ENCODE assay signal across 8 cellular contexts in genomic region chr9:129610473-129611301, GRCh38. TPM values are rescaled to one million over a fixed set of nuclear protein-coding genes. Genes with fewer than 3 reads are reported as not detected.
A peak's percentile ranks its signal among the peaks of the same experiment; 100 is the strongest.
DNase-seq lines count a peak whose midpoint lies in the region; ATAC-seq, FAIRE-seq and TF ChIP-seq lines count a peak whose summit lies in the region.

No MANE protein-coding gene starts in this region.

- TF ChIP-seq CTCF in KMS-11 (conservative IDR thresholded peaks at IDR 0.05; ENCODE audit: low read depth, low read length) (peak; percentile 87), heart left ventricle (IDR thresholded peaks at IDR 0.05) (peak; percentile 66 to 98 (median 91))

- H3K27me3 ChIP-seq in KMS-11 (ENCODE audit: insufficient read depth, low read depth) (no peaks in the 10 kb centered on the region), adipocyte (replicated peaks; ENCODE audit: control insufficient read depth, insufficient read depth, low read length) (no peaks in the 10 kb centered on the region), heart left ventricle (no peaks in the 10 kb centered on the region)

- peak in 1 of 2 donors; percentile 41 for TF ChIP-seq POLR2A in heart left ventricle (IDR thresholded peaks at IDR 0.05)

- no peaks in the 10 kb centered on the region for H3K79me2 ChIP-seq in KMS-11 (ENCODE audit: insufficient read depth, low read depth)

- H3K27ac ChIP-seq in KMS-11 (peak overlapping the region; percentile 78), heart left ventricle (peak overlapping the region; percentile 29 to 98 (median 90))

- DNase-seq in SKM-1 treated with dmso at 0.1 percent for 144 hours (lab: John Stamatoyannopoulos, UW; ENCODE audit: unreplicated experiment) (peak; percentile 44), SKM-1 (lab: John Stamatoyannopoulos, UW; ENCODE audit: unreplicated experiment) (no peak), T-helper 1 cell (peak; percentile 41 to 72 (median 61)), adipocyte (ENCODE audit: low read depth) (peak; percentile 89), heart left ventricle (peak; percentile 82 to 92 (median 84)), posterior vena cava (ENCODE audit: low spot score) (peak; percentile 93), urothelium cell line (ENCODE audit: low spot score) (peak; percentile 81)

- peak overlapping the region; percentile 60 for H2AFZ ChIP-seq in KMS-11 (ENCODE audit: low read depth)

- H4K20me1 ChIP-seq in KMS-11 (ENCODE audit: insufficient read depth) = no peaks in the 10 kb centered on the region

- peak in 3 of 4 donors; percentile 12 to 66 (median 54) for ATAC-seq in heart left ventricle

- H3K4me2 ChIP-seq in KMS-11 = peak overlapping the region; percentile 78

- no peaks in the 10 kb centered on the region for H3K36me3 ChIP-seq in KMS-11 (ENCODE audit: insufficient read depth)
- no peaks in the 10 kb centered on the region for H3K36me3 ChIP-seq in adipocyte (ENCODE audit: control insufficient read depth, insufficient read depth, low read length, severe bottlenecking)
- no peaks in the 10 kb centered on the region for H3K36me3 ChIP-seq in heart left ventricle

- peaks cover 27% of the 10 kb centered on the region for H3K4me1 ChIP-seq in KMS-11 (ENCODE audit: low read depth, poor library complexity, severe bottlenecking)
- peaks cover 15% of the 10 kb centered on the region for H3K4me1 ChIP-seq in adipocyte (ENCODE audit: control insufficient read depth, insufficient read depth, low read length)
- H3K4me1 ChIP-seq in heart left ventricle = peaks cover 0 to 47% (median 39%) of the 10 kb centered on the region in 12 donors

- FAIRE-seq in urothelium cell line (lab: Jason Lieb, UNC) = no peak

- H3K9ac ChIP-seq in KMS-11 (peak overlapping the region; percentile 94), adipocyte (ENCODE audit: low read length) (peak overlapping the region; percentile 97)

- intact Hi-C loops in heart left ventricle (cut with DNase I) (loop anchor here (1.0 to 10.0 kb wide), 9 partner anchors 114 to 480 kb away; partner anchors contain the start of gene IER5L (in 1 of the 10)), posterior vena cava (cut with DNase I) (loop anchor here (1.0 to 10.0 kb wide), 3 partner anchors 276 to 478 kb away; no protein-coding TSS in a partner anchor)

- H3K9me3 ChIP-seq in adipocyte (ENCODE audit: control insufficient read depth, low read length) (no peaks in the 10 kb centered on the region), heart left ventricle (no peaks in the 10 kb centered on the region)

- H3K4me3 ChIP-seq in KMS-11 (IDR thresholded peaks at IDR 0.05; ENCODE audit: insufficient read depth, low read depth, low read length) = no peak overlapping the region
- H3K4me3 ChIP-seq in adipocyte (ENCODE audit: low read length) = peak overlapping the region; percentile 86
- peak overlapping the region; percentile 44 to 74 (median 66) for H3K4me3 ChIP-seq in heart left ventricle

- 0 to 1% (median 0%) methylated on average over 38 to 66 of the region's 66 CpGs for WGBS in heart left ventricle, 4 donors

RNA-seq across cellular contexts. Expression of gene C9orf50, which starts 10.2 kb away (rescaled TPM):
- total RNA-seq in heart left ventricle = not detected
- not detected for polyA plus RNA-seq in heart left ventricle
- total RNA-seq in posterior vena cava = not detected

RNA-seq across cellular contexts. Expression of gene NTMT1, which starts 15.3 kb away (rescaled TPM):
- 10 to 100 TPM; 39.0 to 76.7 (median 56.0) TPM for total RNA-seq in heart left ventricle
- polyA plus RNA-seq in heart left ventricle = 100 to 1,000 TPM in 1 of 2 donors, 10 to 100 TPM in 1; 87.7 to 111 TPM
- 10 to 100 TPM; 22.7 to 25.6 TPM for total RNA-seq in posterior vena cava

RNA-seq across cellular contexts. Expression of gene ASB6, which starts 31.3 kb away (rescaled TPM):
- total RNA-seq in heart left ventricle = 10 to 100 TPM in 5 of 9 donors, 1 to 10 TPM in 4; 7.5 to 22.5 (median 10.3) TPM
- 10 to 100 TPM in 1 of 2 donors, 1 to 10 TPM in 1; 8.2 to 17.2 TPM for polyA plus RNA-seq in heart left ventricle
- 10 to 100 TPM; 14.1 to 16.9 TPM for total RNA-seq in posterior vena cava

RNA-seq across cellular contexts. Expression of gene PRRX2, which starts 54.8 kb away (rescaled TPM):
- total RNA-seq in heart left ventricle (1 to 10 TPM in 3 of 9 donors, under 1 TPM in 5, not detected in 1; 0.22 to 1.5 (median 0.84) TPM), posterior vena cava (10 to 100 TPM; 20.8 to 22.9 TPM)
- under 1 TPM; 0.65 to 0.83 TPM for polyA plus RNA-seq in heart left ventricle
